In the genomic region with DNA sequence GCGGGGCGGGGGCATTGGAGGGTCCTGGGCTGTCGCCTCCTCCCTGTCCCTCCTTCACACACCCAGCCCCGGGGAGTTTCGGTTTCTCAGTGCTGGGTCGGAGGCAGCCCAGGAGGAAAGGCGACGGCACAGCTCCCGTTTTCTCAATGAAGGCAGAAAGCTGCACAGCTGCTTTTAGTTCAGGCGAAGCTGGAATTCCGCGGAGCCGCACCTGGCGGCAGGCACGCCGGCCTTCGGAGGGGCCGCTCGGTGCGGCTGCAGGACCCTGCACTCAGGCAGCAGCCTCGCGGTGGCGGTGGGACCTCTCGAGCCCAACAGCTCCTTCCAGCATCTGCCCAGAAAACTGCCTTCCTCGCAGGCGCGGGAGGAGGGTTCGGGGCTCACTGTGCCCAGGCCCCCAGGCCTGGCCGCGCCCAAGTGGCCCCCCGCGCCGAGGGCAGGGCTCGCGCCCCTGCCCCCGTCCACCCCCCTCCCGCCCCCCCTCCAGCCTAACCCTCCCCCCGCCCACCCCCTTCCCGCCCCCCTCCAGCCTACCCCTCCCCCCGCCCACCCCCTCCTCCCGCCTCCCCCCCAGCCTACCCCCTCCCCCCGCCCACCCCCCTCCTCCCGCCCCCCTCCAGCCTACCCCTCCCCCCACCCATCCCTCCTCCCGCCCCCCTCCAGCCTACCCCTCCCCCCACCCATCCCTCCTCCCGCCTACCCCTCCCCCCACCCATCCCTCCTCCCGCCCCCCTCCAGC, we compare ENCODE assay signal across 9 cellular contexts. TPM values are rescaled to one million over a fixed set of nuclear protein-coding genes. Genes with fewer than 3 reads are reported as not detected.
DNase-seq lines count a peak whose midpoint lies in the region; ATAC-seq and TF ChIP-seq lines count a peak whose summit lies in the region.
"Had no signal": no experiment of that assay in that cellular context is flagged by ENCODE, and none has a peak within 500 bp of the region (broad histone marks: within the 10 kb centered on the region; RNA-seq: fewer than 3 reads in every experiment).

No MANE protein-coding gene starts in this region.

- H3K4me3 ChIP-seq in epithelial cell of esophagus (ENCODE audit: low read length): peak overlapping the region; percentile 50

- ATAC-seq in GM19467 (IDR thresholded peaks at IDR 0.05; ENCODE audit: unreplicated experiment): no peak

- peak overlapping the region; percentile 76 for H3K4me3 Mint-ChIP-seq in Calu3 (ENCODE audit: low read depth, unreplicated experiment)
- H3K4me3 Mint-ChIP-seq in progenitor cell of endocrine pancreas (ENCODE audit: low read depth): no peak overlapping the region
- no peak overlapping the region for H3K4me3 Mint-ChIP-seq in activated T-helper 1 cell treated with anti-CD3 and anti-CD28 coated beads, Interleukin-12 subunit alpha, Interleukin-12 subunit beta, Interleukin-2, Interleukin-4 antibody, amounts not matched to agents 30 ng/mL and 10 ng/mL and 1 ng/mL, durations not matched to agents 14 hours and 24 hours and 36 hours

- H3K27me3 Mint-ChIP-seq in Calu3 (ENCODE audit: unreplicated experiment) (no peaks in the 10 kb centered on the region), progenitor cell of endocrine pancreas (peaks cover 39% of the 10 kb centered on the region)
- H3K27me3 Mint-ChIP-seq in activated T-helper 1 cell treated with anti-CD3 and anti-CD28 coated beads, Interleukin-12 subunit alpha, Interleukin-12 subunit beta, Interleukin-2, Interleukin-4 antibody, amounts not matched to agents 30 ng/mL and 10 ng/mL and 1 ng/mL, durations not matched to agents 14 hours and 24 hours and 36 hours (ENCODE audit: insufficient read depth): peaks cover 31% of the 10 kb centered on the region

- H3K36me3 Mint-ChIP-seq in Calu3 (ENCODE audit: insufficient read depth, unreplicated experiment) (peaks cover 62% of the 10 kb centered on the region), progenitor cell of endocrine pancreas (ENCODE audit: insufficient read depth) (peaks cover 3% of the 10 kb centered on the region)
- H3K36me3 Mint-ChIP-seq in activated T-helper 1 cell treated with anti-CD3 and anti-CD28 coated beads, Interleukin-12 subunit alpha, Interleukin-12 subunit beta, Interleukin-2, Interleukin-4 antibody, amounts not matched to agents 30 ng/mL and 10 ng/mL and 1 ng/mL, durations not matched to agents 14 hours and 24 hours and 36 hours (ENCODE audit: low read depth): peaks cover 7% of the 10 kb centered on the region

- BruUV-seq in Calu3 (replicated peaks; lab: Mats Ljungman, UMichigan): no TSS peak

- H3K27ac Mint-ChIP-seq in Calu3 (ENCODE audit: unreplicated experiment): peak overlapping the region; percentile 90
- no peak overlapping the region for H3K27ac Mint-ChIP-seq in progenitor cell of endocrine pancreas
- H3K27ac Mint-ChIP-seq in activated T-helper 1 cell treated with anti-CD3 and anti-CD28 coated beads, Interleukin-12 subunit alpha, Interleukin-12 subunit beta, Interleukin-2, Interleukin-4 antibody, amounts not matched to agents 30 ng/mL and 10 ng/mL and 1 ng/mL, durations not matched to agents 14 hours and 24 hours and 36 hours: no peak overlapping the region

- intact Hi-C loops in Calu3 (cut with micrococcal nuclease; ENCODE audit: unreplicated experiment): loop anchor here (10.0 kb wide), 1 partner anchor 52 kb away; no protein-coding TSS in a partner anchor
- intact Hi-C loops in activated T-helper 1 cell treated with anti-CD3 and anti-CD28 coated beads, Interleukin-12 subunit alpha, Interleukin-12 subunit beta, Interleukin-2, Interleukin-4 antibody, amounts not matched to agents 30 ng/mL and 10 ng/mL and 1 ng/mL, durations not matched to agents 14 hours and 24 hours and 36 hours (cut with micrococcal nuclease): no loop called here

- DNase-seq in Calu3 (peak; percentile 51), NCI-H1930 (lab: John Stamatoyannopoulos, UW) (peak; percentile 13 to 17), epithelial cell of esophagus (ENCODE audit: low read depth) (peak; percentile 28), progenitor cell of endocrine pancreas (ENCODE audit: low spot score, unreplicated experiment) (peak; percentile 50), DMS79 (lab: John Stamatoyannopoulos, UW) (no peak), NCI-H2171 (lab: John Stamatoyannopoulos, UW) (no peak)
- no peak for DNase-seq in activated T-helper 1 cell treated with anti-CD3 and anti-CD28 coated beads, Interleukin-12 subunit alpha, Interleukin-12 subunit beta, Interleukin-2, Interleukin-4 antibody, amounts not matched to agents 30 ng/mL and 10 ng/mL and 1 ng/mL, durations not matched to agents 14 hours and 24 hours and 36 hours (ENCODE audit: low spot score)

- CTCF ChIA-PET in Calu3 (lab: Charles Lee): interaction anchor here (1.4 to 1.7 kb wide), 2 partner anchors 9 to 19 kb away, joined by 6 to 13 read pairs; no protein-coding TSS in a partner anchor

- H3K4me1 Mint-ChIP-seq in Calu3 (ENCODE audit: low read depth, unreplicated experiment): peaks cover 16% of the 10 kb centered on the region
- H3K4me1 Mint-ChIP-seq in progenitor cell of endocrine pancreas (ENCODE audit: low read depth): peaks cover 8% of the 10 kb centered on the region
- peaks cover 18% of the 10 kb centered on the region for H3K4me1 Mint-ChIP-seq in activated T-helper 1 cell treated with anti-CD3 and anti-CD28 coated beads, Interleukin-12 subunit alpha, Interleukin-12 subunit beta, Interleukin-2, Interleukin-4 antibody, amounts not matched to agents 30 ng/mL and 10 ng/mL and 1 ng/mL, durations not matched to agents 14 hours and 24 hours and 36 hours (ENCODE audit: low read depth)

- no peaks in the 10 kb centered on the region for H3K9me3 Mint-ChIP-seq in Calu3 (ENCODE audit: low read depth, unreplicated experiment)
- no peaks in the 10 kb centered on the region for H3K9me3 Mint-ChIP-seq in progenitor cell of endocrine pancreas (ENCODE audit: low read depth)
- H3K9me3 Mint-ChIP-seq in activated T-helper 1 cell treated with anti-CD3 and anti-CD28 coated beads, Interleukin-12 subunit alpha, Interleukin-12 subunit beta, Interleukin-2, Interleukin-4 antibody, amounts not matched to agents 30 ng/mL and 10 ng/mL and 1 ng/mL, durations not matched to agents 14 hours and 24 hours and 36 hours: peaks cover 6% of the 10 kb centered on the region

- TF ChIP-seq CTCF in Calu3 (IDR thresholded peaks at IDR 0.05; ENCODE audit: unreplicated experiment) (no peak), epithelial cell of esophagus (IDR thresholded peaks at IDR 0.05; ENCODE audit: insufficient read depth, low read depth, low read length, missing control alignments) (no peak), progenitor cell of endocrine pancreas (IDR thresholded peaks at IDR 0.05; ENCODE audit: unreplicated experiment) (peak; percentile 28)

RNA-seq across cellular contexts. Expression of gene FOXQ1, which starts 4.8 kb away (rescaled TPM):
- total RNA-seq in Calu3 (2022) (46.1 and 51.0 TPM in 2 replicates), progenitor cell of endocrine pancreas (2.0 and 2.9 TPM in 2 replicates)
- not detected in 2 replicates for total RNA-seq in activated T-helper 1 cell treated with anti-CD3 and anti-CD28 coated beads, Interleukin-12 subunit alpha, Interleukin-12 subunit beta, Interleukin-2, Interleukin-4 antibody, amounts not matched to agents 30 ng/mL and 10 ng/mL and 1 ng/mL, durations not matched to agents 14 hours and 24 hours and 36 hours
- total RNA-seq: lung microvascular endothelial cell had no signal

Comparison
In these comparisons a context has a peak if more than half of its experiments do, and no peak if none do; other contexts are left out.
1. DNase-seq: peak in Calu3 (single experiment), NCI-H1930 (2 of 2), epithelial cell of esophagus (single experiment) and progenitor cell of endocrine pancreas (single experiment); none in DMS79 (single experiment), activated T-helper 1 cell treated with anti-CD3 and anti-CD28 coated beads, Interleukin-12 subunit alpha, Interleukin-12 subunit beta, Interleukin-2, Interleukin-4 antibody, amounts not matched to agents 30 ng/mL and 10 ng/mL and 1 ng/mL, durations not matched to agents 14 hours and 24 hours and 36 hours (single experiment) and NCI-H2171 (single experiment).
2. RNA of gene FOXQ1, which starts 4.8 kb away (total RNA-seq): 46.1 to 51.0 TPM in Calu3; 2.0 to 2.9 TPM in progenitor cell of endocrine pancreas and not detected in activated T-helper 1 cell treated with anti-CD3 and anti-CD28 coated beads, Interleukin-12 subunit alpha, Interleukin-12 subunit beta, Interleukin-2, Interleukin-4 antibody, amounts not matched to agents 30 ng/mL and 10 ng/mL and 1 ng/mL, durations not matched to agents 14 hours and 24 hours and 36 hours; every median in the first group is over 10 times any median in the second.